Comparison of ENCODE assay signal across 13 cellular contexts in the genomic region with DNA sequence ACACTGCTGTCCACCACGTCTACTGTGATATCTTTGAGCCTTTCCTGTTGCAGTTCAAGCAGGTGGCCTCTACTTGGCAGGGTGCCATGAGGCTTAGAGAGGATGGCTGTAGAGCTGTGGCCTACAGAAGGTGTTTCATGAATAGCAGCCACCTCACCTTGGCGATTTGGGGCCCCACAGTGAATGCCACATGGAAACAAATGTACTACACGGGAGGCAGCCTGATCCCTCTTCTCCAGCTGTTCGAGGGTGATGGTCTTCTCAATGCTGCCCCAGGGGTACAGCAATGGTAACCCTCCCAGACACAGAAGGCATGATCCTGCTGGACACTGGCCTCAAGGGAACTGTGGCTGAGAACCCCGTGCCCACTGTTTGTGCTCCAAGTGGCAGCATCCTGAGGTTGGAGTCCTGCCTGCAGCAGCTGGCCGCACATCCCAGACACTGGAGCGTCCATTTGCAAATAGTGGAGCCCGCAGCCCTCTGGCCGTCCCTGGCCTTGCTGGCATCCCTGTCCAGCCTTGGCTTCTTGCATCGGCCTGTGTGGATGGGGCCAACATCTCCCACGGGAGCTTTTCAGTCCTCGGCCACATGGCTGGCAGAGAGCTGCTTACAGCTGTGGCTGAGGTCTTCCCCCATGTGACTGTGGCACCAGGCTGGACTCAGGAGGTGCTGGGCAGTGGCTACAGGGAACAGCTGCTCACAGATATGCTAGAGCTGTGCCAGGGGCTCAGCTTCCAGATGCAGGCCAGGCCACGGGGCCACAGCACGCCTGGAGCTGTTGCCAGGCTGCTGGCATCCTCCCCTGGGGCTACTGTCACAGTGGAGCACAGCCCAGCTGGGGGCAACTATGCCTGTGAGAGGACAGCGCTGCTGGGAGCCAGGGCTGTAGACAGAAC.
DNase-seq lines count a peak whose midpoint lies in the region; ATAC-seq and TF ChIP-seq lines count a peak whose summit lies in the region.
"Had no signal": no experiment of that assay in that cellular context is flagged by ENCODE, and none has a peak within 500 bp of the region (broad histone marks: within the 10 kb centered on the region; RNA-seq: fewer than 3 reads in every experiment).

No MANE protein-coding gene starts in this region.

- peak overlapping the region; percentile 83 to 91 for H3K27ac ChIP-seq in breast epithelium
- peak overlapping the region; percentile 78 for H3K27ac ChIP-seq in cingulate gyrus (ENCODE audit: low read depth, low read length)
- H3K27ac ChIP-seq in aorta (ENCODE audit: low read depth in 1 of 2, low read length in 2 of 2), result peak overlapping the region in 1 of 2 donors; percentile 32
- H3K27ac ChIP-seq: SK-N-MC had no signal

- peak; percentile 69 for ATAC-seq in aorta (ENCODE audit: low FRiP score)
- ATAC-seq in stimulated activated memory B cell treated with anti-CD40 and anti-IgM and Interleukin-4, amounts not matched to agents 10 μg/mL and 1 μg/mL and 100 μg/mL, for 72 hours, result no peak

- POLR2A ChIA-PET in MCF 10A (lab: Yijun Ruan, JAX), result no interaction called here

- intact Hi-C loops in breast epithelium (cut with DNase I; ENCODE audit: low total_unique reads), result no loop called here
- intact Hi-C loops in MCF 10A (cut with micrococcal nuclease), result no loop called here
- intact Hi-C loops in aorta (cut with DNase I), result no loop called here

- no peaks in the 10 kb centered on the region for H3K9me3 ChIP-seq in breast epithelium
- H3K9me3 ChIP-seq in aorta (ENCODE audit: control insufficient read depth, low read length), result no peaks in the 10 kb centered on the region

- H3K27me3 Mint-ChIP-seq in MCF 10A (ENCODE audit: insufficient read depth, unreplicated experiment), result peaks cover 11% of the 10 kb centered on the region
- H3K27me3 Mint-ChIP-seq in stimulated activated memory B cell treated with anti-CD40 and anti-IgM and Interleukin-4, amounts not matched to agents 10 μg/mL and 1 μg/mL and 100 μg/mL, for 72 hours, result peaks cover 27% of the 10 kb centered on the region

- 19 to 21% methylated on average over 15 of the region's 15 CpGs for WGBS in aorta, 2 donors

- DNase-seq in breast epithelium (ENCODE audit: low spot score in 2 of 2), result no peak
- DNase-seq in MCF 10A (ENCODE audit: unreplicated experiment), result no peak
- peak; percentile 86 for DNase-seq in middle frontal gyrus (ENCODE audit: extremely low spot score, low spot score)
- DNase-seq in aorta, result no peak
- no peak for DNase-seq in OCI-M1 (lab: John Stamatoyannopoulos, UW)
- no peak for DNase-seq in GF-D8 (lab: John Stamatoyannopoulos, UW)
- DNase-seq: activated effector memory CD4-positive, alpha-beta T cell treated with Interleukin-2 at 50 U/mL for 16 hours; AML-193; stimulated activated CD4-positive, alpha-beta T cell treated with anti-CD3 and anti-CD28 coated beads, Interleukin-4, amount 100 ng/mL, for 1 hour had no signal

- H3K4me1 Mint-ChIP-seq in MCF 10A (ENCODE audit: insufficient read depth, unreplicated experiment), result no peaks in the 10 kb centered on the region
- H3K4me1 Mint-ChIP-seq in stimulated activated memory B cell treated with anti-CD40 and anti-IgM and Interleukin-4, amounts not matched to agents 10 μg/mL and 1 μg/mL and 100 μg/mL, for 72 hours, result no peaks in the 10 kb centered on the region
- H3K4me1 Mint-ChIP-seq: central memory CD8-positive, alpha-beta T cell had no signal

- no TSS peak for BruUV-seq in MCF 10A (replicated peaks; lab: Mats Ljungman, UMichigan)

- H3K4me1 ChIP-seq in breast epithelium, result peaks cover 10 to 15% of the 10 kb centered on the region in 2 donors
- H3K4me1 ChIP-seq in aorta (ENCODE audit: control insufficient read depth in 1 of 2, insufficient read depth in 2 of 2, low read length in 2 of 2), result no peaks in the 10 kb centered on the region

- no peak overlapping the region for H3K27ac Mint-ChIP-seq in MCF 10A (ENCODE audit: low read depth, unreplicated experiment)
- no peak overlapping the region for H3K27ac Mint-ChIP-seq in stimulated activated memory B cell treated with anti-CD40 and anti-IgM and Interleukin-4, amounts not matched to agents 10 μg/mL and 1 μg/mL and 100 μg/mL, for 72 hours

- no peaks in the 10 kb centered on the region for H3K9me3 Mint-ChIP-seq in MCF 10A (ENCODE audit: unreplicated experiment)
- H3K9me3 Mint-ChIP-seq in stimulated activated memory B cell treated with anti-CD40 and anti-IgM and Interleukin-4, amounts not matched to agents 10 μg/mL and 1 μg/mL and 100 μg/mL, for 72 hours, result no peaks in the 10 kb centered on the region
- H3K9me3 Mint-ChIP-seq: central memory CD8-positive, alpha-beta T cell had no signal

- H3K4me3 ChIP-seq in breast epithelium (peak overlapping the region in 1 of 3 donors; percentile 5), aorta (ENCODE audit: low read length in 2 of 2) (no peak overlapping the region)
- H3K4me3 ChIP-seq: SK-N-MC had no signal

- no peak for TF ChIP-seq CTCF in breast epithelium (IDR thresholded peaks at IDR 0.05)
- no peak for TF ChIP-seq CTCF in MCF 10A (IDR thresholded peaks at IDR 0.05; ENCODE audit: unreplicated experiment)

- CTCF ChIA-PET in MCF 10A (lab: Yijun Ruan, JAX), result interaction anchor here (0.6 to 1.4 kb wide), 2 partner anchors 10 to 327 kb away, joined by 3 read pairs; no protein-coding TSS in a partner anchor

- no peaks in the 10 kb centered on the region for H3K27me3 ChIP-seq in breast epithelium
- no peaks in the 10 kb centered on the region for H3K27me3 ChIP-seq in aorta (ENCODE audit: control insufficient read depth in 1 of 2, insufficient read depth in 2 of 2, low read length in 1 of 2)

- H3K36me3 ChIP-seq in breast epithelium (no peaks in the 10 kb centered on the region), aorta (ENCODE audit: control insufficient read depth in 1 of 2, insufficient read depth in 2 of 2, low read length in 1 of 2) (no peaks in the 10 kb centered on the region)

- no peak for TF ChIP-seq POLR2A in breast epithelium (IDR thresholded peaks at IDR 0.05)

- H3K36me3 Mint-ChIP-seq in MCF 10A (ENCODE audit: insufficient read depth, unreplicated experiment), result no peaks in the 10 kb centered on the region
- H3K36me3 Mint-ChIP-seq in stimulated activated memory B cell treated with anti-CD40 and anti-IgM and Interleukin-4, amounts not matched to agents 10 μg/mL and 1 μg/mL and 100 μg/mL, for 72 hours, result no peaks in the 10 kb centered on the region

- H3K4me3 Mint-ChIP-seq in MCF 10A (ENCODE audit: unreplicated experiment), result no peak overlapping the region
- H3K4me3 Mint-ChIP-seq in stimulated activated memory B cell treated with anti-CD40 and anti-IgM and Interleukin-4, amounts not matched to agents 10 μg/mL and 1 μg/mL and 100 μg/mL, for 72 hours, result no peak overlapping the region
- H3K4me3 Mint-ChIP-seq: central memory CD8-positive, alpha-beta T cell had no signal
